Comparison of ENCODE assay signal across 31 cellular contexts in genomic region chr10:24661374-24661773, GRCh38.
"Had no signal": no experiment of that assay in that cellular context is flagged by ENCODE, and none has a peak within 500 bp of the region (broad histone marks: within the 10 kb centered on the region; RNA-seq: fewer than 3 reads in every experiment).

No MANE protein-coding gene starts in this region.

- H3K9me3 Mint-ChIP-seq: activated naive CD4-positive, alpha-beta T cell treated with anti-CD3 and anti-CD28 coated beads, Interleukin-2, amount 50 U/mL, for 72 hours; activated T-cell treated with anti-CD3 and anti-CD28 coated beads, Interleukin-2, amount 50 U/mL, for 24 hours; activated T-cell treated with anti-CD3 and anti-CD28 coated beads, Interleukin-2, amount 50 U/mL, for 72 hours; effector memory CD8-positive, alpha-beta T cell had no signal

- H3K4me1 Mint-ChIP-seq: activated CD4-positive, alpha-beta memory T cell treated with anti-CD3 and anti-CD28 coated beads, Interleukin-2, amount 10 ng/mL, durations not matched to agents 7 days and 5 days; activated CD4-positive, alpha-beta T cell treated with anti-CD3 and anti-CD28 coated beads, Interleukin-2, amount 10 ng/mL, durations not matched to agents 7 days and 5 days; activated naive CD4-positive, alpha-beta T cell treated with anti-CD3 and anti-CD28 coated beads, Interleukin-2, amount 10 ng/mL, durations not matched to agents 7 days and 5 days; WTC11 had no signal

- DNase-seq: activated CD4-positive, alpha-beta memory T cell treated with anti-CD3 and anti-CD28 coated beads, Interleukin-2, amount 10 ng/mL, durations not matched to agents 7 days and 5 days; activated CD4-positive, alpha-beta T cell treated with anti-CD3 and anti-CD28 coated beads for 1 hour; activated CD4-positive, alpha-beta T cell treated with anti-CD3 and anti-CD28 coated beads for 4 hours; activated CD4-positive, alpha-beta T cell treated with anti-CD3 and anti-CD28 coated beads, Interleukin-2, amount 10 ng/mL, durations not matched to agents 7 days and 5 days; activated CD4-positive, alpha-beta T cell treated with anti-CD3 and anti-CD28 coated beads, Interleukin-2, amount 50 U/mL, for 4 hours; activated CD8-positive, alpha-beta memory T cell treated with anti-CD3 and anti-CD28 coated beads, Interleukin-2, amount 50 U/mL, for 48 hours; activated gamma-delta T cell; activated naive CD4-positive, alpha-beta T cell; activated naive CD4-positive, alpha-beta T cell treated with anti-CD3 and anti-CD28 coated beads, Interleukin-2, amount 10 ng/mL, durations not matched to agents 7 days and 5 days; activated naive CD8-positive, alpha-beta T cell treated with anti-CD3 and anti-CD28 coated beads, Interleukin-2, amount 10 ng/mL, durations not matched to agents 7 days and 5 days; activated T-cell treated with anti-CD3 and anti-CD28 coated beads for 4 hours; activated T-cell treated with anti-CD3 and anti-CD28 coated beads, Interleukin-2, amount 50 U/mL, for 24 hours; activated T-cell treated with anti-CD3 and anti-CD28 coated beads, Interleukin-2, amount 50 U/mL, for 72 hours; amniotic stem cell; anterior cingulate cortex; central memory CD4-positive, alpha-beta T cell; cortex of kidney; dermis blood vessel endothelial cell; effector CD4-positive, alpha-beta T cell; effector memory CD8-positive, alpha-beta T cell; esophagus squamous epithelium; foreskin melanocyte; head of caudate nucleus; T-helper 2 cell had no signal

- H3K27me3 ChIP-seq: esophagus squamous epithelium, gastroesophageal sphincter had no signal

- H3K9me3 ChIP-seq: esophagus squamous epithelium, gastroesophageal sphincter had no signal

- H3K27ac ChIP-seq: epithelial cell of prostate, esophagus squamous epithelium, gastroesophageal sphincter, VCaP had no signal

- H3K4me1 ChIP-seq: esophagus squamous epithelium, gastroesophageal sphincter had no signal

- H3K27ac Mint-ChIP-seq: activated CD4-positive, alpha-beta memory T cell treated with anti-CD3 and anti-CD28 coated beads, Interleukin-2, amount 10 ng/mL, durations not matched to agents 7 days and 5 days; activated CD4-positive, alpha-beta T cell treated with anti-CD3 and anti-CD28 coated beads, Interleukin-2, amount 10 ng/mL, durations not matched to agents 7 days and 5 days; activated naive CD4-positive, alpha-beta T cell treated with anti-CD3 and anti-CD28 coated beads, Interleukin-2, amount 10 ng/mL, durations not matched to agents 7 days and 5 days; activated naive CD4-positive, alpha-beta T cell treated with anti-CD3 and anti-CD28 coated beads, Interleukin-2, amount 50 U/mL, for 72 hours; activated naive CD8-positive, alpha-beta T cell treated with anti-CD3 and anti-CD28 coated beads, Interleukin-2, amount 10 ng/mL, durations not matched to agents 7 days and 5 days; activated T-cell treated with anti-CD3 and anti-CD28 coated beads, Interleukin-2, amount 50 U/mL, for 24 hours; activated T-cell treated with anti-CD3 and anti-CD28 coated beads, Interleukin-2, amount 50 U/mL, for 72 hours; effector memory CD8-positive, alpha-beta T cell; WTC11 had no signal

- H3K27me3 Mint-ChIP-seq: activated CD4-positive, alpha-beta memory T cell treated with anti-CD3 and anti-CD28 coated beads, Interleukin-2, amount 10 ng/mL, durations not matched to agents 7 days and 5 days; activated CD4-positive, alpha-beta T cell treated with anti-CD3 and anti-CD28 coated beads, Interleukin-2, amount 10 ng/mL, durations not matched to agents 7 days and 5 days; activated naive CD4-positive, alpha-beta T cell treated with anti-CD3 and anti-CD28 coated beads, Interleukin-2, amount 10 ng/mL, durations not matched to agents 7 days and 5 days; activated naive CD8-positive, alpha-beta T cell treated with anti-CD3 and anti-CD28 coated beads, Interleukin-2, amount 10 ng/mL, durations not matched to agents 7 days and 5 days; activated T-cell treated with anti-CD3 and anti-CD28 coated beads, Interleukin-2, amount 50 U/mL, for 24 hours; effector memory CD8-positive, alpha-beta T cell had no signal

- H3K4me3 Mint-ChIP-seq: activated CD4-positive, alpha-beta memory T cell treated with anti-CD3 and anti-CD28 coated beads, Interleukin-2, amount 10 ng/mL, durations not matched to agents 7 days and 5 days; activated CD4-positive, alpha-beta T cell treated with anti-CD3 and anti-CD28 coated beads, Interleukin-2, amount 10 ng/mL, durations not matched to agents 7 days and 5 days; activated naive CD4-positive, alpha-beta T cell treated with anti-CD3 and anti-CD28 coated beads, Interleukin-2, amount 10 ng/mL, durations not matched to agents 7 days and 5 days; activated naive CD8-positive, alpha-beta T cell treated with anti-CD3 and anti-CD28 coated beads, Interleukin-2, amount 10 ng/mL, durations not matched to agents 7 days and 5 days; activated T-cell treated with anti-CD3 and anti-CD28 coated beads, Interleukin-2, amount 50 U/mL, for 24 hours; activated T-cell treated with anti-CD3 and anti-CD28 coated beads, Interleukin-2, amount 50 U/mL, for 72 hours; effector memory CD8-positive, alpha-beta T cell; WTC11 had no signal

- FAIRE-seq: astrocyte, colon had no signal

- H3K4me3 ChIP-seq: esophagus squamous epithelium, gastroesophageal sphincter had no signal
